23 cellular contexts compared by ENCODE assay signal in the genomic region with DNA sequence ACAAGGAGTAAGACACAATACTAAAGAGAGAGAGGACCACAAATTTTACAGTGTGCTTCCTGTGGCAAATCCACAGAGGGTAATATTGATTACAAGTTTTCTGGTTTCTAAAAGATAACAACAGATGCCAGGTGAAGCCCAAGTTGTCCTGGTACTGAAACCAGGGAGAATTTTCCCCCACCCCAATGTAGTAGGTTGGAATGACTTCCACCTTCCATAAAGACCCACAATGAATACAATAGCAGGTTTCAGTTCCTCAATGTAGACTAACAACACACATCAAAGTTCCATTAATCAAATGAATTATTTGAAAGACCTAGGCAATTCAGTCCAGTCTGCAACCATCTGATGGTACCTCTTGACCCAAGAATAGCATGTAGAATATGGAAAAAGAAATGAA. TPM values are rescaled to one million over a fixed set of nuclear protein-coding genes. Genes with fewer than 3 reads are reported as not detected.
A peak's percentile ranks its signal among the peaks of the same experiment; 100 is the strongest.
DNase-seq lines count a peak whose midpoint lies in the region; ATAC-seq and TF ChIP-seq lines count a peak whose summit lies in the region.
"Had no signal": no experiment of that assay in that cellular context is flagged by ENCODE, and none has a peak within 500 bp of the region (broad histone marks: within the 10 kb centered on the region; RNA-seq: fewer than 3 reads in every experiment).

No MANE protein-coding gene starts in this region.

- no peak overlapping the region for H3K27ac ChIP-seq in CD8-positive, alpha-beta memory T cell (ENCODE audit: low read depth, low read length)
- H3K27ac ChIP-seq: pancreas, spleen, transverse colon had no signal

- DNase-seq in CD8-positive, alpha-beta memory T cell = no peak
- DNase-seq in MCF 10A (ENCODE audit: unreplicated experiment) (no peak), mesothelial cell of epicardium (ENCODE audit: low spot score in 2 of 2, unreplicated experiment in 2 of 2) (no peak), NCI-H2196 (lab: John Stamatoyannopoulos, UW; ENCODE audit: unreplicated experiment) (no peak)
- no peak for DNase-seq in activated CD4-positive, alpha-beta T cell treated with anti-CD3 and anti-CD28 coated beads, Interleukin-2, amount 50 U/mL, for 4 hours
- DNase-seq: activated CD4-positive, alpha-beta T cell treated with anti-CD3 and anti-CD28 coated beads for 36 hours; activated CD8-positive, alpha-beta memory T cell treated with anti-CD3 and anti-CD28 coated beads for 24 hours; activated gamma-delta T cell treated with Interleukin-2 at 50 U/mL for 16 hours; activated T-cell treated with anti-CD3 and anti-CD28 coated beads, Interleukin-2, amount 50 U/mL, for 24 hours; BE2C; left ventricle myocardium superior; natural killer cell; NCI-H2081 treated with DMSO at 0.1 percent for 48 hours; NCI-H82; pancreas; spleen; T-helper 17 cell; transverse colon had no signal

- no peak overlapping the region for H3K27ac Mint-ChIP-seq in CD8-positive, alpha-beta memory T cell
- peak overlapping the region; percentile 46 for H3K27ac Mint-ChIP-seq in MCF 10A (ENCODE audit: low read depth, unreplicated experiment)
- H3K27ac Mint-ChIP-seq in mesothelial cell of epicardium = peak overlapping the region; percentile 66
- H3K27ac Mint-ChIP-seq: activated CD4-positive, alpha-beta T cell treated with anti-CD3 and anti-CD28 coated beads for 36 hours; activated T-cell treated with anti-CD3 and anti-CD28 coated beads, Interleukin-2, amount 50 U/mL, for 24 hours; natural killer cell; T-helper 17 cell had no signal

- no TSS peak for BruUV-seq in MCF 10A (replicated peaks; lab: Mats Ljungman, UMichigan)

- peak overlapping the region; percentile 7 for H3K4me2 ChIP-seq in Loucy (ENCODE audit: low read depth, low read length, poor library complexity, severe bottlenecking)

- intact Hi-C loops in MCF 10A (cut with micrococcal nuclease) = no loop called here

- TF ChIP-seq CTCF in Loucy (conservative IDR thresholded peaks at IDR 0.05; ENCODE audit: low read length) (no peak), MCF 10A (IDR thresholded peaks at IDR 0.05; ENCODE audit: unreplicated experiment) (no peak), mesothelial cell of epicardium (IDR thresholded peaks at IDR 0.05; ENCODE audit: unreplicated experiment) (no peak)

- no peaks in the 10 kb centered on the region for H3K79me2 ChIP-seq in Loucy (ENCODE audit: insufficient read depth, low read length)

- H3K36me3 Mint-ChIP-seq in CD8-positive, alpha-beta memory T cell = peaks cover 0 to 4% (median 0%) of the 10 kb centered on the region in 3 donors
- H3K36me3 Mint-ChIP-seq in MCF 10A (ENCODE audit: insufficient read depth, unreplicated experiment) = no peaks in the 10 kb centered on the region
- no peaks in the 10 kb centered on the region for H3K36me3 Mint-ChIP-seq in mesothelial cell of epicardium
- H3K36me3 Mint-ChIP-seq: natural killer cell had no signal

- no peak for ATAC-seq in HG03342 (IDR thresholded peaks at IDR 0.05; ENCODE audit: unreplicated experiment)
- no peak for ATAC-seq in GM19035 (IDR thresholded peaks at IDR 0.05; ENCODE audit: unreplicated experiment)
- ATAC-seq: activated CD4-positive, alpha-beta T cell treated with anti-CD3 and anti-CD28 coated beads for 36 hours; left ventricle myocardium superior; natural killer cell; SK-N-SH treated with all-trans-retinoic acid at 6 μM for 48 hours; T-helper 17 cell had no signal

- no peak overlapping the region for H3K4me3 ChIP-seq in CD8-positive, alpha-beta memory T cell (ENCODE audit: low read length)
- no peak overlapping the region for H3K4me3 ChIP-seq in Loucy (ENCODE audit: low read length, poor library complexity, severe bottlenecking)
- H3K4me3 ChIP-seq: pancreas, spleen, transverse colon had no signal

- CTCF ChIA-PET in CD8-positive, alpha-beta memory T cell (lab: Charles Lee) = no interaction called here
- CTCF ChIA-PET in MCF 10A (lab: Yijun Ruan, JAX) = interaction anchor here (1.0 kb wide), 1 partner anchor 27 kb away, joined by 3 read pairs; no protein-coding TSS in a partner anchor

- H3K9me3 Mint-ChIP-seq in CD8-positive, alpha-beta memory T cell = peaks cover 0 to 2% (median 0%) of the 10 kb centered on the region in 5 donors
- peaks cover 5% of the 10 kb centered on the region for H3K9me3 Mint-ChIP-seq in MCF 10A (ENCODE audit: unreplicated experiment)
- H3K9me3 Mint-ChIP-seq in mesothelial cell of epicardium = peaks cover 10% of the 10 kb centered on the region
- H3K9me3 Mint-ChIP-seq: activated T-cell treated with anti-CD3 and anti-CD28 coated beads, Interleukin-2, amount 50 U/mL, for 24 hours; natural killer cell had no signal

- peak overlapping the region in 4 of 7 donors; percentile 9 to 45 (median 26) for H3K4me3 Mint-ChIP-seq in CD8-positive, alpha-beta memory T cell
- H3K4me3 Mint-ChIP-seq in MCF 10A (ENCODE audit: unreplicated experiment) = peak overlapping the region; percentile 1
- H3K4me3 Mint-ChIP-seq in mesothelial cell of epicardium = no peak overlapping the region
- H3K4me3 Mint-ChIP-seq: activated CD4-positive, alpha-beta T cell treated with anti-CD3 and anti-CD28 coated beads for 36 hours; activated T-cell treated with anti-CD3 and anti-CD28 coated beads, Interleukin-2, amount 50 U/mL, for 24 hours; natural killer cell; T-helper 17 cell had no signal

- no peaks in the 10 kb centered on the region for H3F3A ChIP-seq in Loucy (ENCODE audit: low read depth)

- no peak overlapping the region for H2AFZ ChIP-seq in Loucy (ENCODE audit: low read length)

- no peaks in the 10 kb centered on the region for H3K9me3 ChIP-seq in CD8-positive, alpha-beta memory T cell (ENCODE audit: low read length)
- no peaks in the 10 kb centered on the region for H3K9me3 ChIP-seq in Loucy (ENCODE audit: insufficient read depth, low read depth, low read length)
- H3K9me3 ChIP-seq: BE2C, pancreas, spleen, transverse colon had no signal

- no peaks in the 10 kb centered on the region for H3K27me3 ChIP-seq in CD8-positive, alpha-beta memory T cell (ENCODE audit: insufficient read depth, low read length, poor library complexity, severe bottlenecking)
- no peaks in the 10 kb centered on the region for H3K27me3 ChIP-seq in Loucy (ENCODE audit: insufficient read depth, low read length, poor library complexity, severe bottlenecking)
- H3K27me3 ChIP-seq: BE2C, pancreas, spleen, transverse colon had no signal

- H3K4me1 ChIP-seq in CD8-positive, alpha-beta memory T cell (ENCODE audit: insufficient read depth, low read length) = peaks cover 57% of the 10 kb centered on the region
- peaks cover 77% of the 10 kb centered on the region for H3K4me1 ChIP-seq in Loucy (ENCODE audit: insufficient read depth, low read length, poor library complexity, severe bottlenecking)
- H3K4me1 ChIP-seq: BE2C, pancreas, transverse colon had no signal

- H3K4me1 Mint-ChIP-seq in CD8-positive, alpha-beta memory T cell = peaks cover 76 to 95% (median 83%) of the 10 kb centered on the region in 3 donors
- H3K4me1 Mint-ChIP-seq in MCF 10A (ENCODE audit: insufficient read depth, unreplicated experiment) (peaks cover 31% of the 10 kb centered on the region), mesothelial cell of epicardium (peaks cover 48% of the 10 kb centered on the region)

- H3K9me2 ChIP-seq in Loucy (replicated peaks; ENCODE audit: low read depth, low read length) = no peaks in the 10 kb centered on the region

- no peaks in the 10 kb centered on the region for H4K20me1 ChIP-seq in Loucy (ENCODE audit: insufficient read depth, low read length, poor library complexity, severe bottlenecking)

- no peak overlapping the region for H3K9ac ChIP-seq in Loucy (ENCODE audit: low read depth, low read length, poor library complexity, severe bottlenecking)

- H3K36me3 ChIP-seq in CD8-positive, alpha-beta memory T cell (ENCODE audit: insufficient read depth, low read length) = no peaks in the 10 kb centered on the region
- no peaks in the 10 kb centered on the region for H3K36me3 ChIP-seq in Loucy (ENCODE audit: insufficient read depth, low read length)
- H3K36me3 ChIP-seq: BE2C, pancreas, spleen, transverse colon had no signal

- peaks cover 0 to 2% of the 10 kb centered on the region in 2 donors for H3K27me3 Mint-ChIP-seq in CD8-positive, alpha-beta memory T cell
- H3K27me3 Mint-ChIP-seq in MCF 10A (ENCODE audit: insufficient read depth, unreplicated experiment) (no peaks in the 10 kb centered on the region), mesothelial cell of epicardium (ENCODE audit: low read depth) (no peaks in the 10 kb centered on the region)
- H3K27me3 Mint-ChIP-seq: activated T-cell treated with anti-CD3 and anti-CD28 coated beads, Interleukin-2, amount 50 U/mL, for 24 hours had no signal

- POLR2A ChIA-PET in CD8-positive, alpha-beta memory T cell (lab: Charles Lee) = no interaction called here
- POLR2A ChIA-PET in MCF 10A (lab: Yijun Ruan, JAX) = interaction anchor here (0.6 to 4.3 kb wide), 5 partner anchors 15 to 386 kb away, joined by 3 to 26 read pairs (median 4); a partner anchor contains a TSS

RNA-seq across cellular contexts. Expression of a gene that starts 44.0 kb away (rescaled TPM):
- total RNA-seq in CD8-positive, alpha-beta memory T cell = not detected
- not detected for polyA plus RNA-seq in CD8-positive, alpha-beta memory T cell
- total RNA-seq in MCF 10A (2022) (not detected in 2 replicates), mesothelial cell of epicardium (not detected in 3 replicates)
- total RNA-seq: activated CD4-positive, alpha-beta T cell treated with anti-CD3 and anti-CD28 coated beads for 36 hours; glomerular endothelial cell; left ventricle myocardium superior; natural killer cell; pancreas; spleen; T-helper 17 cell; transverse colon had no signal
- polyA plus RNA-seq: pancreas, spleen had no signal

Comparison
In these comparisons a context has a peak if more than half of its experiments do, and no peak if none do; other contexts are left out.
1. H3K27ac Mint-ChIP-seq: peak in MCF 10A (single experiment) and mesothelial cell of epicardium (single experiment); none in CD8-positive, alpha-beta memory T cell (0 of 8).